26 cellular contexts compared by ENCODE assay signal in genomic region chr6:93972791-93973190, GRCh38.
"Had no signal": no experiment of that assay in that cellular context is flagged by ENCODE, and none has a peak within 500 bp of the region (broad histone marks: within the 10 kb centered on the region; RNA-seq: fewer than 3 reads in every experiment).

No MANE protein-coding gene starts in this region.

- H3K4me3 Mint-ChIP-seq: central memory CD8-positive, alpha-beta T cell; mesothelial cell of epicardium; naive B cell; natural killer cell treated with Interleukin-12 subunit alpha and Interleukin-12 subunit beta and Interleukin-15 and Interleukin-18, amount 100 ng/mL, for 72 hours; neural crest cell; stimulated activated effector memory CD8-positive, alpha-beta T cell treated with anti-CD3 and anti-CD28 coated beads, Interleukin-12 subunit alpha, Interleukin-12 subunit beta, amount 100 ng/mL, for 72 hours had no signal

- H3K36me3 Mint-ChIP-seq: mesothelial cell of epicardium; naive B cell; stimulated activated effector memory CD8-positive, alpha-beta T cell treated with anti-CD3 and anti-CD28 coated beads, Interleukin-12 subunit alpha, Interleukin-12 subunit beta, amount 100 ng/mL, for 72 hours had no signal

- H3K4me1 ChIP-seq: gastrocnemius medialis, left lung, parathyroid adenoma, right lobe of liver, stomach, thyroid gland, vagina had no signal

- H3K4me3 ChIP-seq: dorsolateral prefrontal cortex, gastrocnemius medialis, left lung, right lobe of liver, stomach, thyroid gland, vagina had no signal

- H3K27me3 Mint-ChIP-seq: central memory CD8-positive, alpha-beta T cell; naive B cell; natural killer cell treated with Interleukin-12 subunit alpha and Interleukin-12 subunit beta and Interleukin-15 and Interleukin-18, amount 100 ng/mL, for 72 hours; progenitor cell of endocrine pancreas had no signal

- DNase-seq: cortex of kidney; dorsolateral prefrontal cortex; effector CD4-positive, alpha-beta T cell; gastrocnemius medialis; head of caudate nucleus; kidney; mesenchymal stem cell; naive B cell; right lobe of liver; small intestine; stimulated activated CD4-positive, alpha-beta T cell treated with anti-CD3 and anti-CD28 coated beads, Interleukin-2, amount 100 ng/mL, for 24 hours; stimulated activated CD4-positive, alpha-beta T cell treated with anti-CD3 and anti-CD28 coated beads, Interleukin-4, amount 100 ng/mL, for 24 hours; stimulated activated naive CD4-positive, alpha-beta T cell treated with Interleukin-2 at 50 U/mL for 16 hours; stomach; thyroid gland; trophoblast cell had no signal

- H3K27ac ChIP-seq: dorsolateral prefrontal cortex, left lung, neutrophil, parathyroid adenoma, right lobe of liver, stomach, thyroid gland, vagina had no signal

- H3K9me3 ChIP-seq: gastrocnemius medialis, left lung, neutrophil, right lobe of liver, stomach, thyroid gland, vagina had no signal

- H3K4me1 Mint-ChIP-seq: central memory CD8-positive, alpha-beta T cell; mesothelial cell of epicardium; naive B cell; neural crest cell; stimulated activated effector memory CD8-positive, alpha-beta T cell treated with anti-CD3 and anti-CD28 coated beads, Interleukin-12 subunit alpha, Interleukin-12 subunit beta, amount 100 ng/mL, for 72 hours had no signal

- H3K27me3 ChIP-seq: dorsolateral prefrontal cortex, gastrocnemius medialis, left lung, neutrophil, right lobe of liver, stomach, thyroid gland, vagina had no signal

- H3K27ac Mint-ChIP-seq: mesothelial cell of epicardium; naive B cell; natural killer cell treated with Interleukin-12 subunit alpha and Interleukin-12 subunit beta and Interleukin-15 and Interleukin-18, amount 100 ng/mL, for 72 hours; progenitor cell of endocrine pancreas; stimulated activated effector memory CD8-positive, alpha-beta T cell treated with anti-CD3 and anti-CD28 coated beads, Interleukin-12 subunit alpha, Interleukin-12 subunit beta, amount 100 ng/mL, for 72 hours had no signal

- H3K9ac ChIP-seq: parathyroid adenoma had no signal

- H3K36me3 ChIP-seq: gastrocnemius medialis, left lung, neutrophil, right lobe of liver, stomach, thyroid gland, vagina had no signal

- H3K9me3 Mint-ChIP-seq: mesothelial cell of epicardium had no signal

- ATAC-seq: left lung; natural killer cell treated with Interleukin-12 subunit alpha and Interleukin-12 subunit beta and Interleukin-15 and Interleukin-18, amount 100 ng/mL, for 72 hours; right lobe of liver; stimulated activated effector memory CD8-positive, alpha-beta T cell treated with anti-CD3 and anti-CD28 coated beads, Interleukin-12 subunit alpha, Interleukin-12 subunit beta, amount 100 ng/mL, for 72 hours had no signal
